ENCODE assay signal across 8 cellular contexts in the genomic region with DNA sequence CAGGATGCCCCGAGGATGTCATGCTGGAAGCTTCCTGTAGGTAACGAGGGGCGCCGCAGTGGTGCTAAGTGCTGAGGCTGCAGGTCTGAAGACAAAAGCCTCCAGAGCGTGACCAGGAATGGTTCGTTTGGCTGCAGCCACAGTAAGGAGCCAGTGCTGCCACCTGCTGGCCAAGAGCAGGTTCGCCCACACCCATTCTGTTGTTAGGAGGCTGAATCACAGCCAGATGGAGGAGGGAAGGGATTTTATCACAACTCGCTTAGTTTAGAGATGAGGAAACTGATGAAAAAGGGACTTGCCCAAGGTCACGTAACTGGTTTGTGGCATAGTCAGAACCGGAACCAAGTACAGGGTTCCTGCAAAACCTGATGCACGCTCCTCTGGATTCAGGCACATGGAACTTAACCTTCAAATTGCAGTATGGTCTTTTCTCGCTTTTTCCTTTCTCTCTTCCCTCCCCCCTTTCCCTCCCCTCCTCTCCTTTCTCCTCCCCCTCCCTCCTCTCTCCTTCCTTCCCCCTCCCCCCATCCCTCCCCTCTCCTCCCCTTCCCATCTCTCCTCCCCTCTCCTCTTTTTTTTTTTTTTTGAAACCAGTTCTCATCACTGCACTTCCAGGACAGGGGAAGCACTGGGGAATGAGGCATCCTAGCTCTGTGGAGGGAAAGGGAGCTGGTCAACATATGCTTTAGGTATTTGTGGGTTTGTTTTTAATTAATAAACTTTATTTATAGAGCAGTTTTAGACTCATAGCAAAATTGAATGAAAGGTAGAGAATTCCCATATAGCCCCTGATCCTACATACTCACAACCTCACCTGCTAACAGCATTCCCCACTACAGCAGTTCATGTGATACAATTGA.
A peak's percentile ranks its signal among the peaks of the same experiment; 100 is the strongest.
DNase-seq lines count a peak whose midpoint lies in the region; ATAC-seq and TF ChIP-seq lines count a peak whose summit lies in the region.

No MANE protein-coding gene starts in this region.

- no peaks in the 10 kb centered on the region for H3K9me3 ChIP-seq in prostate gland
- H3K9me3 ChIP-seq in aorta (ENCODE audit: control insufficient read depth, low read length): no peaks in the 10 kb centered on the region

- H3K27me3 Mint-ChIP-seq in activated naive CD4-positive, alpha-beta T cell treated with anti-CD3 and anti-CD28 coated beads, Interleukin-2, amount 50 U/mL, for 24 hours: peaks cover 2% of the 10 kb centered on the region

- no peak for TF ChIP-seq POLR2A in prostate gland (IDR thresholded peaks at IDR 0.05)

- H3K27ac ChIP-seq in prostate gland (no peak overlapping the region), aorta (ENCODE audit: low read depth in 1 of 2, low read length in 2 of 2) (no peak overlapping the region)

- peak overlapping the region; percentile 44 for H3K4me3 Mint-ChIP-seq in activated naive CD4-positive, alpha-beta T cell treated with anti-CD3 and anti-CD28 coated beads, Interleukin-2, amount 50 U/mL, for 24 hours

- WGBS in prostate gland: 18% methylated on average over 12 of the region's 12 CpGs
- 9% methylated on average over 12 of the region's 12 CpGs for WGBS in aorta, 2 donors

- no peaks in the 10 kb centered on the region for H3K4me1 ChIP-seq in prostate gland (replicated peaks)
- H3K4me1 ChIP-seq in aorta (ENCODE audit: control insufficient read depth in 1 of 2, insufficient read depth in 2 of 2, low read length in 2 of 2): no peaks in the 10 kb centered on the region

- peak; percentile 90 for DNase-seq in GM13976 (ENCODE audit: low spot score)
- peak; percentile 55 to 96 (median 81) for DNase-seq in NCI-H1417 (lab: John Stamatoyannopoulos, UW)
- DNase-seq in SKM-1 treated with dmso at 0.1 percent for 144 hours (lab: John Stamatoyannopoulos, UW; ENCODE audit: unreplicated experiment): peak; percentile 97
- peak; percentile 94 for DNase-seq in Right ventricle myocardium superior
- DNase-seq in prostate gland (ENCODE audit: low spot score): peak; percentile 92
- DNase-seq in aorta: peak; percentile 96 to 98

- H3K27me3 ChIP-seq in prostate gland (replicated peaks; ENCODE audit: insufficient read depth) (no peaks in the 10 kb centered on the region), aorta (ENCODE audit: control insufficient read depth in 1 of 2, insufficient read depth in 2 of 2, low read length in 1 of 2) (no peaks in the 10 kb centered on the region)

- ATAC-seq in HG02852 (IDR thresholded peaks at IDR 0.05; ENCODE audit: unreplicated experiment) (peak; percentile 97), Right ventricle myocardium superior (ENCODE audit: poor library complexity) (peak; percentile 97), aorta (ENCODE audit: low FRiP score) (peak; percentile 94)

- H3K36me3 Mint-ChIP-seq in activated naive CD4-positive, alpha-beta T cell treated with anti-CD3 and anti-CD28 coated beads, Interleukin-2, amount 50 U/mL, for 24 hours: no peaks in the 10 kb centered on the region

- H3K36me3 ChIP-seq in prostate gland (no peaks in the 10 kb centered on the region), aorta (ENCODE audit: control insufficient read depth in 1 of 2, insufficient read depth in 2 of 2, low read length in 1 of 2) (no peaks in the 10 kb centered on the region)

- H3K9me3 Mint-ChIP-seq in activated naive CD4-positive, alpha-beta T cell treated with anti-CD3 and anti-CD28 coated beads, Interleukin-2, amount 50 U/mL, for 24 hours: no peaks in the 10 kb centered on the region

- intact Hi-C loops in Right ventricle myocardium superior (cut with DNase I) (loop anchor here (5.0 kb wide), 1 partner anchor 81 kb away; a partner anchor contains a TSS), prostate gland (cut with DNase I) (loop anchor here (2.0 to 10.0 kb wide), 3 partner anchors 81 to 279 kb away; a partner anchor contains a TSS), aorta (cut with DNase I) (loop anchor here (2.0 to 5.0 kb wide), 3 partner anchors 81 to 201 kb away; a partner anchor contains a TSS)

- H3K4me1 Mint-ChIP-seq in activated naive CD4-positive, alpha-beta T cell treated with anti-CD3 and anti-CD28 coated beads, Interleukin-2, amount 50 U/mL, for 24 hours: peaks cover 25% of the 10 kb centered on the region

- no peak overlapping the region for H3K4me3 ChIP-seq in prostate gland
- H3K4me3 ChIP-seq in aorta (ENCODE audit: low read length in 2 of 2): no peak overlapping the region

- in situ Hi-C loops in GM13976 (cut with MboI; ENCODE audit: low sequenced_read_pairs, unreplicated experiment): no loop called here

- peak overlapping the region; percentile 82 for H3K27ac Mint-ChIP-seq in activated naive CD4-positive, alpha-beta T cell treated with anti-CD3 and anti-CD28 coated beads, Interleukin-2, amount 50 U/mL, for 24 hours

- TF ChIP-seq CTCF in GM13976 (IDR thresholded peaks at IDR 0.05; ENCODE audit: borderline replicate concordance, control extremely low read depth, extremely low read depth, insufficient read depth, missing control alignments) (peak; percentile 91), prostate gland (IDR thresholded peaks at IDR 0.05) (peak; percentile 93 to 95 (median 94))
